In the genomic region with DNA sequence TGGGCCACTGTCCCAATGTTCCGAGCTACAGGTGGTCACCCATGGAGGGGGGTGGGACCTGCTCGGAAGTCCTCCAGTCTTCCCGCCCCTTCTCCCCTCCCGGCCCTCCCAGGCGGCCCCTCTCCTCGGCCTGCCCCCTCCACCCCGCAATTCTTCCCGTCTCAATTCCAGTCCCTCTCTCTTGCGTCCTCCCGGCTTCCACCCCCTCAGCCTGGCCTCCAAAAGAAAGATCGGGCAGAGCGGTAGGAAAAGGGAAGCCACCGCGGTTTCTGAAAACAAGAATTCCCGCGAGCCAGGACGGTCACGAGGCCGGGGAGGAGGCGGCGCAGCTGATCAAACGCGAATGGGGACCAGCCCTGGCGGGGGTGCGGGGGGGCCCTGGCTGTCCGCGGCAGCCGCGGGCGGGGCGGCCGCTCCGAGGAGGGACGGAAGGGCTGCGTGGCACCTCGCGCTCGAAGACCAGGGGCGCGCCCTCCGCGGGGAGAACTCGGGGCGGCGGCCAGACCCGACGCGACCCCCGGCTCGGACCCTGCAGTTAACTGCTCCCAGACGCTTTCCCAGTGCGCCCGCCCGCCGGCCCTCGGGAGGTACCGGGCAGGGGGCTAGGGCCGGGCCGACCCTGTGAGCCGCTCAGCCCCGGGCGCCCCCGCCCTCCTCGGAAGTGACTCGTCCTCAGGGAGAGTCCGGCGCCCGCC, we compare ENCODE assay signal across 1 cellular context.
TF ChIP-seq lines count a peak whose summit lies in the region.

No MANE protein-coding gene starts in this region.

TF ChIP-seq in HEK293, 187 proteins besides CTCF, POLR2A, EP300 and RAD21 (continued from another document):
- TF ChIP-seq, protein P1, sequence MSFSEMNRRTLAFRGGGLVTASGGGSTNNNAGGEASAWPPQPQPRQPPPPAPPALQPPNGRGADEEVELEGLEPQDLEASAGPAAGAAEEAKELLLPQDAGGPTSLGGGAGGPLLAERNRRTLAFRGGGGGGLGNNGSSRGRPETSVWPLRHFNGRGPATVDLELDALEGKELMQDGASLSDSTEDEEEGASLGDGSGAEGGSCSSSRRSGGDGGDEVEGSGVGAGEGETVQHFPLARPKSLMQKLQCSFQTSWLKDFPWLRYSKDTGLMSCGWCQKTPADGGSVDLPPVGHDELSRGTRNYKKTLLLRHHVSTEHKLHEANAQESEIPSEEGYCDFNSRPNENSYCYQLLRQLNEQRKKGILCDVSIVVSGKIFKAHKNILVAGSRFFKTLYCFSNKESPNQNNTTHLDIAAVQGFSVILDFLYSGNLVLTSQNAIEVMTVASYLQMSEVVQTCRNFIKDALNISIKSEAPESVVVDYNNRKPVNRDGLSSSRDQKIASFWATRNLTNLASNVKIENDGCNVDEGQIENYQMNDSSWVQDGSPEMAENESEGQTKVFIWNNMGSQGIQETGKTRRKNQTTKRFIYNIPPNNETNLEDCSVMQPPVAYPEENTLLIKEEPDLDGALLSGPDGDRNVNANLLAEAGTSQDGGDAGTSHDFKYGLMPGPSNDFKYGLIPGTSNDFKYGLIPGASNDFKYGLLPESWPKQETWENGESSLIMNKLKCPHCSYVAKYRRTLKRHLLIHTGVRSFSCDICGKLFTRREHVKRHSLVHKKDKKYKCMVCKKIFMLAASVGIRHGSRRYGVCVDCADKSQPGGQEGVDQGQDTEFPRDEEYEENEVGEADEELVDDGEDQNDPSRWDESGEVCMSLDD (tag by site-specific recombination; IDR thresholded peaks at IDR 0.05), result 0 out of 2 replicates have a peak, but pooled peaks have one; percentile 6
- peak; percentile 56 for TF ChIP-seq ZFHX2 (tag by site-specific recombination; conservative IDR thresholded peaks at IDR 0.05)
- peak; percentile 90 for TF ChIP-seq SCRT1 (tag by site-specific recombination; IDR thresholded peaks at IDR 0.05; ENCODE audit: borderline replicate concordance)
- TF ChIP-seq, protein P2, sequence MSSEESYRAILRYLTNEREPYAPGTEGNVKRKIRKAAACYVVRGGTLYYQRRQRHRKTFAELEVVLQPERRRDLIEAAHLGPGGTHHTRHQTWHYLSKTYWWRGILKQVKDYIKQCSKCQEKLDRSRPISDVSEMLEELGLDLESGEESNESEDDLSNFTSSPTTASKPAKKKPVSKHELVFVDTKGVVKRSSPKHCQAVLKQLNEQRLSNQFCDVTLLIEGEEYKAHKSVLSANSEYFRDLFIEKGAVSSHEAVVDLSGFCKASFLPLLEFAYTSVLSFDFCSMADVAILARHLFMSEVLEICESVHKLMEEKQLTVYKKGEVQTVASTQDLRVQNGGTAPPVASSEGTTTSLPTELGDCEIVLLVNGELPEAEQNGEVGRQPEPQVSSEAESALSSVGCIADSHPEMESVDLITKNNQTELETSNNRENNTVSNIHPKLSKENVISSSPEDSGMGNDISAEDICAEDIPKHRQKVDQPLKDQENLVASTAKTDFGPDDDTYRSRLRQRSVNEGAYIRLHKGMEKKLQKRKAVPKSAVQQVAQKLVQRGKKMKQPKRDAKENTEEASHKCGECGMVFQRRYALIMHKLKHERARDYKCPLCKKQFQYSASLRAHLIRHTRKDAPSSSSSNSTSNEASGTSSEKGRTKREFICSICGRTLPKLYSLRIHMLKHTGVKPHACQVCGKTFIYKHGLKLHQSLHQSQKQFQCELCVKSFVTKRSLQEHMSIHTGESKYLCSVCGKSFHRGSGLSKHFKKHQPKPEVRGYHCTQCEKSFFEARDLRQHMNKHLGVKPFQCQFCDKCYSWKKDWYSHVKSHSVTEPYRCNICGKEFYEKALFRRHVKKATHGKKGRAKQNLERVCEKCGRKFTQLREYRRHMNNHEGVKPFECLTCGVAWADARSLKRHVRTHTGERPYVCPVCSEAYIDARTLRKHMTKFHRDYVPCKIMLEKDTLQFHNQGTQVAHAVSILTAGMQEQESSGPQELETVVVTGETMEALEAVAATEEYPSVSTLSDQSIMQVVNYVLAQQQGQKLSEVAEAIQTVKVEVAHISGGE (tag by site-specific recombination; conservative IDR thresholded peaks at IDR 0.05; ENCODE audit: low read depth), result peak; percentile 24; the same call in 1 of the 2 replicates
- no peak for TF ChIP-seq ZNF610 (tag by site-specific recombination; IDR thresholded peaks at IDR 0.05; ENCODE audit: borderline replicate concordance)
- TF ChIP-seq SP3 (tag by site-specific recombination; IDR thresholded peaks at IDR 0.05), result peak; percentile 82
- TF ChIP-seq, protein P3, sequence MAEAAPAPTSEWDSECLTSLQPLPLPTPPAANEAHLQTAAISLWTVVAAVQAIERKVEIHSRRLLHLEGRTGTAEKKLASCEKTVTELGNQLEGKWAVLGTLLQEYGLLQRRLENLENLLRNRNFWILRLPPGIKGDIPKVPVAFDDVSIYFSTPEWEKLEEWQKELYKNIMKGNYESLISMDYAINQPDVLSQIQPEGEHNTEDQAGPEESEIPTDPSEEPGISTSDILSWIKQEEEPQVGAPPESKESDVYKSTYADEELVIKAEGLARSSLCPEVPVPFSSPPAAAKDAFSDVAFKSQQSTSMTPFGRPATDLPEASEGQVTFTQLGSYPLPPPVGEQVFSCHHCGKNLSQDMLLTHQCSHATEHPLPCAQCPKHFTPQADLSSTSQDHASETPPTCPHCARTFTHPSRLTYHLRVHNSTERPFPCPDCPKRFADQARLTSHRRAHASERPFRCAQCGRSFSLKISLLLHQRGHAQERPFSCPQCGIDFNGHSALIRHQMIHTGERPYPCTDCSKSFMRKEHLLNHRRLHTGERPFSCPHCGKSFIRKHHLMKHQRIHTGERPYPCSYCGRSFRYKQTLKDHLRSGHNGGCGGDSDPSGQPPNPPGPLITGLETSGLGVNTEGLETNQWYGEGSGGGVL (tag by site-specific recombination; IDR thresholded peaks at IDR 0.05), result peak; percentile 95
- peak; percentile 35; the same call in 1 of the 2 replicates for TF ChIP-seq EGR2 (tag by site-specific recombination; IDR thresholded peaks at IDR 0.05; ENCODE audit: low read depth)
- no peak for TF ChIP-seq ZNF19 (tag by site-specific recombination; IDR thresholded peaks at IDR 0.05; ENCODE audit: low read depth)
- no peak for TF ChIP-seq ZNF501 (tag by site-specific recombination; IDR thresholded peaks at IDR 0.05)
- TF ChIP-seq SP2 (tag by site-specific recombination; IDR thresholded peaks at IDR 0.05), result peak; percentile 72
- TF ChIP-seq ZNF324 (tag by site-specific recombination; IDR thresholded peaks at IDR 0.05), result no peak
- TF ChIP-seq, protein P4, sequence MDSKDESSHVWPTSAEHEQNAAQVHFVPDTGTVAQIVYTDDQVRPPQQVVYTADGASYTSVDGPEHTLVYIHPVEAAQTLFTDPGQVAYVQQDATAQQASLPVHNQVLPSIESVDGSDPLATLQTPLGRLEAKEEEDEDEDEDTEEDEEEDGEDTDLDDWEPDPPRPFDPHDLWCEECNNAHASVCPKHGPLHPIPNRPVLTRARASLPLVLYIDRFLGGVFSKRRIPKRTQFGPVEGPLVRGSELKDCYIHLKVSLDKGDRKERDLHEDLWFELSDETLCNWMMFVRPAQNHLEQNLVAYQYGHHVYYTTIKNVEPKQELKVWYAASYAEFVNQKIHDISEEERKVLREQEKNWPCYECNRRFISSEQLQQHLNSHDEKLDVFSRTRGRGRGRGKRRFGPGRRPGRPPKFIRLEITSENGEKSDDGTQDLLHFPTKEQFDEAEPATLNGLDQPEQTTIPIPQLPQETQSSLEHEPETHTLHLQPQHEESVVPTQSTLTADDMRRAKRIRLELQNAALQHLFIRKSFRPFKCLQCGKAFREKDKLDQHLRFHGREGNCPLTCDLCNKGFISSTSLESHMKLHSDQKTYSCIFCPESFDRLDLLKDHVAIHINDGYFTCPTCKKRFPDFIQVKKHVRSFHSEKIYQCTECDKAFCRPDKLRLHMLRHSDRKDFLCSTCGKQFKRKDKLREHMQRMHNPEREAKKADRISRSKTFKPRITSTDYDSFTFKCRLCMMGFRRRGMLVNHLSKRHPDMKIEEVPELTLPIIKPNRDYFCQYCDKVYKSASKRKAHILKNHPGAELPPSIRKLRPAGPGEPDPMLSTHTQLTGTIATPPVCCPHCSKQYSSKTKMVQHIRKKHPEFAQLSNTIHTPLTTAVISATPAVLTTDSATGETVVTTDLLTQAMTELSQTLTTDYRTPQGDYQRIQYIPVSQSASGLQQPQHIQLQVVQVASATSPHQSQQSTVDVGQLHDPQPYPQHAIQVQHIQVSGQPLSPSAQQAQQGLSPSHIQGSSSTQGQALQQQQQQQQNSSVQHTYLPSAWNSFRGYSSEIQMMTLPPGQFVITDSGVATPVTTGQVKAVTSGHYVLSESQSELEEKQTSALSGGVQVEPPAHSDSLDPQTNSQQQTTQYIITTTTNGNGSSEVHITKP (tag by site-specific recombination; IDR thresholded peaks at IDR 0.05), result peak; percentile 79
- TF ChIP-seq ZNF510 (tag by site-specific recombination; IDR thresholded peaks at IDR 0.05; ENCODE audit: insufficient replicate concordance), result no peak
- TF ChIP-seq ZXDB (tag by site-specific recombination; IDR thresholded peaks at IDR 0.05), result peak; percentile 59
- TF ChIP-seq IKZF3 (tag by site-specific recombination; IDR thresholded peaks at IDR 0.05), result 0 out of 2 replicates have a peak, but pooled peaks have one; percentile 36
- 0 out of 2 replicates have a peak, but pooled peaks have one; percentile 25 for TF ChIP-seq HOXC10 (CRISPR knock-in tag; IDR thresholded peaks at IDR 0.05)
- peak; percentile 26 for TF ChIP-seq KLF1 (tag by site-specific recombination; IDR thresholded peaks at IDR 0.05)
- peak; percentile 82 for TF ChIP-seq GLIS1 (tag by site-specific recombination; IDR thresholded peaks at IDR 0.05)
- TF ChIP-seq ZNF10 (tag by site-specific recombination; IDR thresholded peaks at IDR 0.05), result no peak
- TF ChIP-seq, protein P5, sequence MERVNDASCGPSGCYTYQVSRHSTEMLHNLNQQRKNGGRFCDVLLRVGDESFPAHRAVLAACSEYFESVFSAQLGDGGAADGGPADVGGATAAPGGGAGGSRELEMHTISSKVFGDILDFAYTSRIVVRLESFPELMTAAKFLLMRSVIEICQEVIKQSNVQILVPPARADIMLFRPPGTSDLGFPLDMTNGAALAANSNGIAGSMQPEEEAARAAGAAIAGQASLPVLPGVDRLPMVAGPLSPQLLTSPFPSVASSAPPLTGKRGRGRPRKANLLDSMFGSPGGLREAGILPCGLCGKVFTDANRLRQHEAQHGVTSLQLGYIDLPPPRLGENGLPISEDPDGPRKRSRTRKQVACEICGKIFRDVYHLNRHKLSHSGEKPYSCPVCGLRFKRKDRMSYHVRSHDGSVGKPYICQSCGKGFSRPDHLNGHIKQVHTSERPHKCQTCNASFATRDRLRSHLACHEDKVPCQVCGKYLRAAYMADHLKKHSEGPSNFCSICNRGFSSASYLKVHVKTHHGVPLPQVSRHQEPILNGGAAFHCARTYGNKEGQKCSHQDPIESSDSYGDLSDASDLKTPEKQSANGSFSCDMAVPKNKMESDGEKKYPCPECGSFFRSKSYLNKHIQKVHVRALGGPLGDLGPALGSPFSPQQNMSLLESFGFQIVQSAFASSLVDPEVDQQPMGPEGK (tag by site-specific recombination; IDR thresholded peaks at IDR 0.05), result peak; percentile 60
- no peak for TF ChIP-seq ZNF785 (tag by site-specific recombination; IDR thresholded peaks at IDR 0.05)
- TF ChIP-seq KLF16 (tag by site-specific recombination; IDR thresholded peaks at IDR 0.05), result no peak
- TF ChIP-seq, protein P6, sequence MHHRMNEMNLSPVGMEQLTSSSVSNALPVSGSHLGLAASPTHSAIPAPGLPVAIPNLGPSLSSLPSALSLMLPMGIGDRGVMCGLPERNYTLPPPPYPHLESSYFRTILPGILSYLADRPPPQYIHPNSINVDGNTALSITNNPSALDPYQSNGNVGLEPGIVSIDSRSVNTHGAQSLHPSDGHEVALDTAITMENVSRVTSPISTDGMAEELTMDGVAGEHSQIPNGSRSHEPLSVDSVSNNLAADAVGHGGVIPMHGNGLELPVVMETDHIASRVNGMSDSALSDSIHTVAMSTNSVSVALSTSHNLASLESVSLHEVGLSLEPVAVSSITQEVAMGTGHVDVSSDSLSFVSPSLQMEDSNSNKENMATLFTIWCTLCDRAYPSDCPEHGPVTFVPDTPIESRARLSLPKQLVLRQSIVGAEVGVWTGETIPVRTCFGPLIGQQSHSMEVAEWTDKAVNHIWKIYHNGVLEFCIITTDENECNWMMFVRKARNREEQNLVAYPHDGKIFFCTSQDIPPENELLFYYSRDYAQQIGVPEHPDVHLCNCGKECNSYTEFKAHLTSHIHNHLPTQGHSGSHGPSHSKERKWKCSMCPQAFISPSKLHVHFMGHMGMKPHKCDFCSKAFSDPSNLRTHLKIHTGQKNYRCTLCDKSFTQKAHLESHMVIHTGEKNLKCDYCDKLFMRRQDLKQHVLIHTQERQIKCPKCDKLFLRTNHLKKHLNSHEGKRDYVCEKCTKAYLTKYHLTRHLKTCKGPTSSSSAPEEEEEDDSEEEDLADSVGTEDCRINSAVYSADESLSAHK (tag by site-specific recombination; IDR thresholded peaks at IDR 0.05), result peak; percentile 48
- peak; percentile 47; the same call in 1 of the 2 replicates for TF ChIP-seq ZNF391 (tag by site-specific recombination; IDR thresholded peaks at IDR 0.05; ENCODE audit: borderline replicate concordance, low read depth)
TF ChIP-seq in HEK293: peak in this region for 28.
